In genomic region chr18:2855560-2856350, GRCh38 we compare ENCODE assay signal across 18 cellular contexts. TPM values are rescaled to one million over a fixed set of nuclear protein-coding genes. Genes with fewer than 3 reads are reported as not detected.
DNase-seq lines count a peak whose midpoint lies in the region; ATAC-seq and TF ChIP-seq lines count a peak whose summit lies in the region.
"Had no signal": no experiment of that assay in that cellular context is flagged by ENCODE, and none has a peak within 500 bp of the region (broad histone marks: within the 10 kb centered on the region; RNA-seq: fewer than 3 reads in every experiment).

No MANE protein-coding gene starts in this region.

- peak overlapping the region in 1 of 2 experiments; percentile 51 for H3K14ac ChIP-seq in mesenchymal stem cell (ENCODE audit: low read length in 2 of 2)

- H3K79me1 ChIP-seq in mesenchymal stem cell (replicated peaks; ENCODE audit: low read length, poor library complexity, severe bottlenecking), result no peaks in the 10 kb centered on the region

- no peaks in the 10 kb centered on the region for H3K9me3 ChIP-seq in cardiac muscle cell (ENCODE audit: low read depth)
- peaks cover 0 to 7% of the 10 kb centered on the region in 2 donors for H3K9me3 ChIP-seq in ascending aorta
- no peaks in the 10 kb centered on the region for H3K9me3 ChIP-seq in mesenchymal stem cell (ENCODE audit: control insufficient read depth, low read length)
- peaks cover 0 to 8% (median 0%) of the 10 kb centered on the region in 4 donors for H3K9me3 ChIP-seq in tibial nerve

- TF ChIP-seq CTCF in cardiac muscle cell (IDR thresholded peaks at IDR 0.05; ENCODE audit: low read depth, low read length) (no peak), ascending aorta (IDR thresholded peaks at IDR 0.05) (no peak), tibial nerve (IDR thresholded peaks at IDR 0.05) (no peak)

- intact Hi-C loops in left cardiac atrium (cut with DNase I) (no loop called here), ascending aorta (cut with DNase I) (loop anchor here (2.0 to 10.0 kb wide), 4 partner anchors 19 to 599 kb away; partner anchors contain the start of genes MYL12A, SMCHD1 and TGIF1)

- no peak overlapping the region for H2BK15ac ChIP-seq in mesenchymal stem cell (ENCODE audit: low read depth, poor library complexity, severe bottlenecking)

- H3K27ac ChIP-seq in cardiac muscle cell (peak overlapping the region; percentile 98), ascending aorta (peak overlapping the region; percentile 55 to 78), mesenchymal stem cell (ENCODE audit: low read length, poor library complexity, severe bottlenecking) (no peak overlapping the region), tibial nerve (peak overlapping the region in 3 of 4 donors; percentile 37 to 85 (median 61))

- no peak for TF ChIP-seq POLR2A in tibial nerve (IDR thresholded peaks at IDR 0.05)

- TF ChIP-seq EP300 in tibial nerve (IDR thresholded peaks at IDR 0.05), result no peak

- no peaks in the 10 kb centered on the region for H3K27me3 ChIP-seq in cardiac muscle cell
- H3K27me3 ChIP-seq in ascending aorta, result no peaks in the 10 kb centered on the region
- peaks cover 0 to 9% of the 10 kb centered on the region in 2 experiments for H3K27me3 ChIP-seq in mesenchymal stem cell (ENCODE audit: control insufficient read depth in 1 of 2, insufficient read depth in 1 of 2, low read length in 2 of 2)
- H3K27me3 ChIP-seq in tibial nerve, result no peaks in the 10 kb centered on the region
- H3K27me3 ChIP-seq: transverse colon had no signal

- CTCF ChIA-PET in activated naive CD4-positive, alpha-beta T cell treated with anti-CD3 and anti-CD28 coated beads, Interleukin-2, amount 10 ng/mL, durations not matched to agents 7 days and 5 days (lab: Charles Lee), result interaction anchor here (1.2 kb wide), 1 partner anchor 89 kb away, joined by 3 read pairs; no protein-coding TSS in a partner anchor

- no peak overlapping the region for H3K27ac Mint-ChIP-seq in activated naive CD4-positive, alpha-beta T cell treated with anti-CD3 and anti-CD28 coated beads, Interleukin-2, amount 10 ng/mL, durations not matched to agents 7 days and 5 days
- H3K27ac Mint-ChIP-seq: activated T-helper 2 cell treated with anti-CD3 and anti-CD28 coated beads, Interferon-gamma antibody, Interleukin-2, Interleukin-4, amounts not matched to agents 10 μg/mL and 5 μg/mL and 100 μg/mL, durations not matched to agents 14 hours and 24 hours and 36 hours had no signal

- no peak overlapping the region for H4K8ac ChIP-seq in mesenchymal stem cell (ENCODE audit: low read length)

- no peaks in the 10 kb centered on the region for H3K36me3 Mint-ChIP-seq in activated naive CD4-positive, alpha-beta T cell treated with anti-CD3 and anti-CD28 coated beads, Interleukin-2, amount 10 ng/mL, durations not matched to agents 7 days and 5 days

- no peak overlapping the region for H3K4me3 Mint-ChIP-seq in activated naive CD4-positive, alpha-beta T cell treated with anti-CD3 and anti-CD28 coated beads, Interleukin-2, amount 10 ng/mL, durations not matched to agents 7 days and 5 days
- H3K4me3 Mint-ChIP-seq: naive B cell had no signal

- H3K9me3 Mint-ChIP-seq in activated naive CD4-positive, alpha-beta T cell treated with anti-CD3 and anti-CD28 coated beads, Interleukin-2, amount 10 ng/mL, durations not matched to agents 7 days and 5 days, result peaks cover 10% of the 10 kb centered on the region

- 90% methylated on average over 20 of the region's 22 CpGs for WGBS in mesenchymal stem cell
- WGBS in tibial nerve, 2 donors, result 89 to 92% methylated on average over 22 of the region's 22 CpGs

- peak overlapping the region in 1 of 2 experiments; percentile 38 for H3K18ac ChIP-seq in mesenchymal stem cell (ENCODE audit: low read depth in 1 of 2, low read length in 2 of 2)

- no peak overlapping the region for H3K4me3 ChIP-seq in cardiac muscle cell
- no peak overlapping the region for H3K4me3 ChIP-seq in ascending aorta
- H3K4me3 ChIP-seq in mesenchymal stem cell (ENCODE audit: insufficient read depth in 1 of 2, low read depth in 1 of 2, low read length in 2 of 2), result no peak overlapping the region
- H3K4me3 ChIP-seq in tibial nerve, result no peak overlapping the region
- H3K4me3 ChIP-seq: GM12878, transverse colon had no signal

- H2AK5ac ChIP-seq in mesenchymal stem cell (ENCODE audit: low read length, severe bottlenecking), result no peak overlapping the region

- H3K36me3 ChIP-seq in cardiac muscle cell, result peaks cover 8% of the 10 kb centered on the region
- H3K36me3 ChIP-seq in ascending aorta, result no peaks in the 10 kb centered on the region
- H3K36me3 ChIP-seq in mesenchymal stem cell (ENCODE audit: control insufficient read depth in 1 of 2, insufficient read depth in 2 of 2, low read depth in 1 of 2, low read length in 2 of 2), result peaks cover 0 to 4% of the 10 kb centered on the region in 2 experiments
- H3K36me3 ChIP-seq in tibial nerve, result no peaks in the 10 kb centered on the region
- H3K36me3 ChIP-seq: transverse colon had no signal

- H2BK5ac ChIP-seq in mesenchymal stem cell (ENCODE audit: low read depth, low read length, poor library complexity, severe bottlenecking), result no peak overlapping the region

- H2AFZ ChIP-seq in mesenchymal stem cell (ENCODE audit: low read depth, low read length), result no peak overlapping the region

- H3K23ac ChIP-seq in mesenchymal stem cell (ENCODE audit: low read length in 2 of 2), result no peak overlapping the region

- peaks cover 12% of the 10 kb centered on the region for H3K4me1 Mint-ChIP-seq in activated naive CD4-positive, alpha-beta T cell treated with anti-CD3 and anti-CD28 coated beads, Interleukin-2, amount 10 ng/mL, durations not matched to agents 7 days and 5 days
- H3K4me1 Mint-ChIP-seq: naive B cell had no signal

- ATAC-seq in left cardiac atrium, result no peak
- ATAC-seq: GM12878 had no signal

- H4K91ac ChIP-seq in mesenchymal stem cell (ENCODE audit: low read length), result no peak overlapping the region

- peaks cover 23% of the 10 kb centered on the region for H3K27me3 Mint-ChIP-seq in activated naive CD4-positive, alpha-beta T cell treated with anti-CD3 and anti-CD28 coated beads, Interleukin-2, amount 10 ng/mL, durations not matched to agents 7 days and 5 days

- H3K4me2 ChIP-seq in mesenchymal stem cell (ENCODE audit: low read length, poor library complexity, severe bottlenecking), result no peak overlapping the region

- H3K9ac ChIP-seq in mesenchymal stem cell (ENCODE audit: low read length), result peak overlapping the region; percentile 82

- H3K4ac ChIP-seq in mesenchymal stem cell (ENCODE audit: low read depth in 1 of 2, low read length in 2 of 2), result no peak overlapping the region

- H3K4me1 ChIP-seq in cardiac muscle cell (ENCODE audit: low read depth) (peaks cover 69% of the 10 kb centered on the region), ascending aorta (peaks cover 0 to 25% of the 10 kb centered on the region in 2 donors), mesenchymal stem cell (ENCODE audit: control insufficient read depth, insufficient read depth, low read depth, low read length) (no peaks in the 10 kb centered on the region), tibial nerve (peaks cover 0 to 38% (median 5%) of the 10 kb centered on the region in 4 donors)

- H2BK120ac ChIP-seq in mesenchymal stem cell (ENCODE audit: low read depth, low read length), result no peak overlapping the region

- DNase-seq in cardiac muscle cell (ENCODE audit: low read depth in 1 of 2, low spot score in 1 of 2) (no peak), left cardiac atrium (no peak), ascending aorta (ENCODE audit: low spot score in 2 of 2) (no peak), mesenchymal stem cell (no peak), tibial nerve (ENCODE audit: low spot score in 2 of 2) (no peak), NCI-H1092 (lab: John Stamatoyannopoulos, UW) (no peak), DMS79 (lab: John Stamatoyannopoulos, UW) (no peak)
- no peak for DNase-seq in activated naive CD4-positive, alpha-beta T cell treated with anti-CD3 and anti-CD28 coated beads, Interleukin-2, amount 10 ng/mL, durations not matched to agents 7 days and 5 days
- DNase-seq: activated CD4-positive, alpha-beta T cell treated with anti-CD3 and anti-CD28 coated beads, Interleukin-2, amount 50 U/mL, for 1 hour; GOT3; naive B cell; NCI-H1930; NCI-H510A; OCI-M1; stimulated activated CD8-positive, alpha-beta memory T cell treated with anti-CD3 and anti-CD28 coated beads, Interleukin-4, amount 100 ng/mL, for 48 hours; transverse colon had no signal

- no peak overlapping the region for H2BK12ac ChIP-seq in mesenchymal stem cell (ENCODE audit: low read length in 2 of 2)

RNA-seq across cellular contexts. Expression of gene EMILIN2, which starts 8.9 kb away (rescaled TPM):
- total RNA-seq in cardiac muscle cell, result 75.9 and 134 TPM in 2 replicates
- 96.8 and 116 TPM in 2 replicates for polyA plus RNA-seq in cardiac muscle cell
- 10 to 100 TPM; 12.2 to 17.8 TPM for total RNA-seq in left cardiac atrium
- 22.4 TPM for total RNA-seq in ascending aorta
- polyA plus RNA-seq in mesenchymal stem cell (2013, experiment 1 of 2), result 3.7 TPM
- polyA plus RNA-seq in mesenchymal stem cell (2013, experiment 2 of 2), result 3.5 TPM
- total RNA-seq in tibial nerve, result 10 to 100 TPM; 29.1 to 70.8 (median 36.3) TPM
